In genomic region chr2:287471-287885, GRCh38 we compare ENCODE assay signal across 1 cellular context.
TF ChIP-seq lines count a peak whose summit lies in the region.

No MANE protein-coding gene starts in this region.

TF ChIP-seq in H1, 55 proteins besides CTCF, POLR2A, EP300 and RAD21:
- peak; percentile 27; the same call in 1 of the 2 replicates for TF ChIP-seq MAX (IDR thresholded peaks at IDR 0.05)
- no peak for TF ChIP-seq FOSL1 (IDR thresholded peaks at IDR 0.05; ENCODE audit: insufficient read depth, low read depth, low read length)
- peak; percentile 30; the same call in 1 of the 2 replicates for TF ChIP-seq E2F6 (IDR thresholded peaks at IDR 0.05)
- TF ChIP-seq CHD1 (IDR thresholded peaks at IDR 0.05; ENCODE audit: low read depth, low read length), result peak; percentile 24; the same call in 1 of the 2 replicates
- TF ChIP-seq ASH2L (IDR thresholded peaks at IDR 0.05; ENCODE audit: low read length), result peak; percentile 47
TF ChIP-seq in H1: peak in this region for 4.
